Comparison of ENCODE assay signal across 16 cellular contexts in the genomic region with DNA sequence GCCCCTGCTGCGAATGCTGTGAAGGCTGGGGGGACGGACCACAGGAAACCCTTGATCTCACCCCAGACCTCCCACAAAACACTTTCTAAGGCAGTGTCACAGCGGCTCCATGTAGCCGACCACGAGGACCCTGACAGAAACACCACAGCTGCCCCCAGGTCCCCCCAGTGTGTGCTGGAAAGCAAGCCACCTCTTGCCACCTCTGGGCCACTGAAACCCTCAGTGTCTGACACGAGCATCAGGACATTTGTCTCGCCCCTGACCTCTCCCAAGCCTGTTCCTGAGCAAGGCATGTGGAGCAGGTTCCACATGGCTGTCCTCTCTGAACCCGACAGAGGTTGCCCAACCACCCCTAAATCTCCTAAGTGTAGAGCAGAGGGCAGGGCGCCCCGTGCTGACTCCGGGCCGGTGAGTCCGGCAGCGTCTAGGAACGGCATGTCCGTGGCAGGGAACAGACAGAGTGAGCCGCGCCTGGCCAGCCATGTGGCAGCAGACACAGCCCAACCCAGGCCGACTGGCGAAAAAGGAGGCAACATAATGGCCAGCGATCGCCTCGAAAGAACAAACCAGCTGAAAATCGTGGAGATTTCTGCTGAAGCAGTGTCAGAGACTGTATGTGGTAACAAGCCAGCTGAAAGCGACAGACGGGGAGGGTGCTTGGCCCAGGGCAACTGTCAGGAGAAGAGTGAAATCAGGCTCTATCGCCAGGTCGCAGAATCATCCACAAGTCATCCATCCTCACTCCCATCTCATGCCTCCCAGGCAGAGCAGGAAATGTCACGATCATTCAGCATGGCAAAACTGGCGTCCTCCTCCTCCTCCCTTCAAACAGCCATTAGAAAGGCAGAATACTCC.
"Had no signal": no experiment of that assay in that cellular context is flagged by ENCODE, and none has a peak within 500 bp of the region (broad histone marks: within the 10 kb centered on the region; RNA-seq: fewer than 3 reads in every experiment).

No MANE protein-coding gene starts in this region.

- H3K4me3 ChIP-seq: mucosa of descending colon, ovary, tibial artery, upper lobe of left lung, vagina had no signal

- H3K27me3 ChIP-seq: foreskin keratinocyte, ovary, tibial artery, upper lobe of left lung, vagina had no signal

- H3K36me3 ChIP-seq: ovary, vagina had no signal

- DNase-seq: cortex of kidney; effector memory CD4-positive, alpha-beta T cell; foreskin keratinocyte; left colon; mammary epithelial cell; mucosa of descending colon; naive thymus-derived CD8-positive, alpha-beta T cell; right cardiac atrium; small intestine; stimulated activated CD4-positive, alpha-beta T cell treated with anti-CD3 and anti-CD28 coated beads, Interleukin-2, amount 100 ng/mL, for 48 hours; stimulated activated naive CD4-positive, alpha-beta T cell treated with Interleukin-2 at 50 U/mL for 16 hours; tibial artery had no signal

- H3K9me3 ChIP-seq: mucosa of descending colon, ovary, tibial artery, upper lobe of left lung, vagina had no signal

- H3K27ac Mint-ChIP-seq: naive thymus-derived CD8-positive, alpha-beta T cell had no signal

- H3K4me1 ChIP-seq: foreskin keratinocyte, vagina had no signal

- H3K9me3 Mint-ChIP-seq: naive thymus-derived CD8-positive, alpha-beta T cell had no signal

- H3K4me3 Mint-ChIP-seq: naive thymus-derived CD8-positive, alpha-beta T cell had no signal

- H3K27me3 Mint-ChIP-seq: naive thymus-derived CD8-positive, alpha-beta T cell had no signal

- H3K27ac ChIP-seq: epithelial cell of prostate, foreskin keratinocyte, tibial artery, upper lobe of left lung, vagina had no signal

- ATAC-seq: foreskin keratinocyte; left colon; mucosa of descending colon; naive thymus-derived CD8-positive, alpha-beta T cell; right cardiac atrium had no signal
